Comparison of ENCODE assay signal across 6 cellular contexts in the genomic region with DNA sequence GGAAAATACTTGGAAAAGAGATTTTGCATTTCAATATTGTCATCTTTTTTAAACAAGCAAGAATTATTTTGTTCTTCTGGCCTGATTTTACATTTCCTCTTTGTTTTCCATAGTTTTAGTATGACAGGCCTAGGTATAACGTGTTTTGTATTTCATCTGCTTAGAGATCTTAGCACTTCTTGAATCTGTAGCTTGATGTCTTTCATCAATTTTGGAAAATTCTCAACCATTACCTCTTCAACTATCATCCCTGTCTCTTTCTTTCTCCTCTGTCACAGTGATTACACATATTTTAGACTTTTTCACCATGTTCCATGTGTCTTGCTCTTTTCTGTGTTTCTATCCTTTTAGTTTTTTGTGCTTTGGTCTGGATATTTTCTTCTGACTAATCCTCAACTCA.
"Had no signal": no experiment of that assay in that cellular context is flagged by ENCODE, and none has a peak within 500 bp of the region (broad histone marks: within the 10 kb centered on the region; RNA-seq: fewer than 3 reads in every experiment).

No MANE protein-coding gene starts in this region.

- DNase-seq: GDM1, GF-D8 had no signal

- H3K4me3 ChIP-seq: GM12878 had no signal

- FAIRE-seq: G401.6, GM12878, GM12891, GM12892 had no signal

- ATAC-seq: GM12878 had no signal
